Comparison of ENCODE assay signal across 1 cellular context in the genomic region with DNA sequence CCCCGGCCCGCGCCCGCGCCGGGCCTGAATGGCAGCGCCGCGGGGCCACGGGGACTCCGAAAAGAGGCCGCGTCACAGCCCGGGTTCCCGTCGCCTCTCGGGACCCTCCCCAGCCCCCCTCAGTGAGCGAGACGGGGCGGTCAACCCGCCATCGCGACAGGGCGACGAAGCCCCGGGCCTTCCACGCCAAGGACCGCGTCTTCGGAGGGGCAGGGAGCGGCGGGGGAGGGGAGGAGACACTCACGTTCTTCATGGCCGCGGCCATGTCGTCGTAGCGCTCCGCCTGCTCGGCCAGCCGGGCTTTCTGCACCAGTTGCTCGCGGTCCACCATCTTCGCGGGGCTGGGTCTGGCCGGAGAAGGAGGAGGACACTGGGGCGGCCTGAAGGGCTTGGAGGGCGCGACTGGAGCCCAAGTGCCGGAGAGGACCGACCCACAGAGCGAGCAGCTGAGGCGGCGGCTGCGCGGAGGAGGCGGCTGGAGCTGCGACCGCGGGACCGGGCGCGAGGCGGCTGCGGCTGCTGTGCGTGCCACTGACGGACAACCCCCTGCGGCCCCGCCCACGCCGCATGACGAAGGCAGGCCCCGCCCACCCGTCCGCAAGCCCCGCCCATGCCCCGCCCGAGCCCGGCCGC.
A peak's percentile ranks its signal among the peaks of the same experiment; 100 is the strongest.
TF ChIP-seq lines count a peak whose summit lies in the region.

A gene (minus strand): TSS at position 514 of the 633 bp plus-strand sequence. CDS start 183 bp downstream, at position 331.

TF ChIP-seq in K562, 482 proteins besides CTCF, POLR2A, EP300 and RAD21 (continued from another document and continues in another):
- TF ChIP-seq, protein P1, sequence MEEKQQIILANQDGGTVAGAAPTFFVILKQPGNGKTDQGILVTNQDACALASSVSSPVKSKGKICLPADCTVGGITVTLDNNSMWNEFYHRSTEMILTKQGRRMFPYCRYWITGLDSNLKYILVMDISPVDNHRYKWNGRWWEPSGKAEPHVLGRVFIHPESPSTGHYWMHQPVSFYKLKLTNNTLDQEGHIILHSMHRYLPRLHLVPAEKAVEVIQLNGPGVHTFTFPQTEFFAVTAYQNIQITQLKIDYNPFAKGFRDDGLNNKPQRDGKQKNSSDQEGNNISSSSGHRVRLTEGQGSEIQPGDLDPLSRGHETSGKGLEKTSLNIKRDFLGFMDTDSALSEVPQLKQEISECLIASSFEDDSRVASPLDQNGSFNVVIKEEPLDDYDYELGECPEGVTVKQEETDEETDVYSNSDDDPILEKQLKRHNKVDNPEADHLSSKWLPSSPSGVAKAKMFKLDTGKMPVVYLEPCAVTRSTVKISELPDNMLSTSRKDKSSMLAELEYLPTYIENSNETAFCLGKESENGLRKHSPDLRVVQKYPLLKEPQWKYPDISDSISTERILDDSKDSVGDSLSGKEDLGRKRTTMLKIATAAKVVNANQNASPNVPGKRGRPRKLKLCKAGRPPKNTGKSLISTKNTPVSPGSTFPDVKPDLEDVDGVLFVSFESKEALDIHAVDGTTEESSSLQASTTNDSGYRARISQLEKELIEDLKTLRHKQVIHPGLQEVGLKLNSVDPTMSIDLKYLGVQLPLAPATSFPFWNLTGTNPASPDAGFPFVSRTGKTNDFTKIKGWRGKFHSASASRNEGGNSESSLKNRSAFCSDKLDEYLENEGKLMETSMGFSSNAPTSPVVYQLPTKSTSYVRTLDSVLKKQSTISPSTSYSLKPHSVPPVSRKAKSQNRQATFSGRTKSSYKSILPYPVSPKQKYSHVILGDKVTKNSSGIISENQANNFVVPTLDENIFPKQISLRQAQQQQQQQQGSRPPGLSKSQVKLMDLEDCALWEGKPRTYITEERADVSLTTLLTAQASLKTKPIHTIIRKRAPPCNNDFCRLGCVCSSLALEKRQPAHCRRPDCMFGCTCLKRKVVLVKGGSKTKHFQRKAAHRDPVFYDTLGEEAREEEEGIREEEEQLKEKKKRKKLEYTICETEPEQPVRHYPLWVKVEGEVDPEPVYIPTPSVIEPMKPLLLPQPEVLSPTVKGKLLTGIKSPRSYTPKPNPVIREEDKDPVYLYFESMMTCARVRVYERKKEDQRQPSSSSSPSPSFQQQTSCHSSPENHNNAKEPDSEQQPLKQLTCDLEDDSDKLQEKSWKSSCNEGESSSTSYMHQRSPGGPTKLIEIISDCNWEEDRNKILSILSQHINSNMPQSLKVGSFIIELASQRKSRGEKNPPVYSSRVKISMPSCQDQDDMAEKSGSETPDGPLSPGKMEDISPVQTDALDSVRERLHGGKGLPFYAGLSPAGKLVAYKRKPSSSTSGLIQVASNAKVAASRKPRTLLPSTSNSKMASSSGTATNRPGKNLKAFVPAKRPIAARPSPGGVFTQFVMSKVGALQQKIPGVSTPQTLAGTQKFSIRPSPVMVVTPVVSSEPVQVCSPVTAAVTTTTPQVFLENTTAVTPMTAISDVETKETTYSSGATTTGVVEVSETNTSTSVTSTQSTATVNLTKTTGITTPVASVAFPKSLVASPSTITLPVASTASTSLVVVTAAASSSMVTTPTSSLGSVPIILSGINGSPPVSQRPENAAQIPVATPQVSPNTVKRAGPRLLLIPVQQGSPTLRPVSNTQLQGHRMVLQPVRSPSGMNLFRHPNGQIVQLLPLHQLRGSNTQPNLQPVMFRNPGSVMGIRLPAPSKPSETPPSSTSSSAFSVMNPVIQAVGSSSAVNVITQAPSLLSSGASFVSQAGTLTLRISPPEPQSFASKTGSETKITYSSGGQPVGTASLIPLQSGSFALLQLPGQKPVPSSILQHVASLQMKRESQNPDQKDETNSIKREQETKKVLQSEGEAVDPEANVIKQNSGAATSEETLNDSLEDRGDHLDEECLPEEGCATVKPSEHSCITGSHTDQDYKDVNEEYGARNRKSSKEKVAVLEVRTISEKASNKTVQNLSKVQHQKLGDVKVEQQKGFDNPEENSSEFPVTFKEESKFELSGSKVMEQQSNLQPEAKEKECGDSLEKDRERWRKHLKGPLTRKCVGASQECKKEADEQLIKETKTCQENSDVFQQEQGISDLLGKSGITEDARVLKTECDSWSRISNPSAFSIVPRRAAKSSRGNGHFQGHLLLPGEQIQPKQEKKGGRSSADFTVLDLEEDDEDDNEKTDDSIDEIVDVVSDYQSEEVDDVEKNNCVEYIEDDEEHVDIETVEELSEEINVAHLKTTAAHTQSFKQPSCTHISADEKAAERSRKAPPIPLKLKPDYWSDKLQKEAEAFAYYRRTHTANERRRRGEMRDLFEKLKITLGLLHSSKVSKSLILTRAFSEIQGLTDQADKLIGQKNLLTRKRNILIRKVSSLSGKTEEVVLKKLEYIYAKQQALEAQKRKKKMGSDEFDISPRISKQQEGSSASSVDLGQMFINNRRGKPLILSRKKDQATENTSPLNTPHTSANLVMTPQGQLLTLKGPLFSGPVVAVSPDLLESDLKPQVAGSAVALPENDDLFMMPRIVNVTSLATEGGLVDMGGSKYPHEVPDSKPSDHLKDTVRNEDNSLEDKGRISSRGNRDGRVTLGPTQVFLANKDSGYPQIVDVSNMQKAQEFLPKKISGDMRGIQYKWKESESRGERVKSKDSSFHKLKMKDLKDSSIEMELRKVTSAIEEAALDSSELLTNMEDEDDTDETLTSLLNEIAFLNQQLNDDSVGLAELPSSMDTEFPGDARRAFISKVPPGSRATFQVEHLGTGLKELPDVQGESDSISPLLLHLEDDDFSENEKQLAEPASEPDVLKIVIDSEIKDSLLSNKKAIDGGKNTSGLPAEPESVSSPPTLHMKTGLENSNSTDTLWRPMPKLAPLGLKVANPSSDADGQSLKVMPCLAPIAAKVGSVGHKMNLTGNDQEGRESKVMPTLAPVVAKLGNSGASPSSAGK (IDR thresholded peaks at IDR 0.05): no peak
- no peak for TF ChIP-seq ETV1 (tag; conservative IDR thresholded peaks at IDR 0.05; ENCODE audit: low read depth)
- TF ChIP-seq, protein P2, sequence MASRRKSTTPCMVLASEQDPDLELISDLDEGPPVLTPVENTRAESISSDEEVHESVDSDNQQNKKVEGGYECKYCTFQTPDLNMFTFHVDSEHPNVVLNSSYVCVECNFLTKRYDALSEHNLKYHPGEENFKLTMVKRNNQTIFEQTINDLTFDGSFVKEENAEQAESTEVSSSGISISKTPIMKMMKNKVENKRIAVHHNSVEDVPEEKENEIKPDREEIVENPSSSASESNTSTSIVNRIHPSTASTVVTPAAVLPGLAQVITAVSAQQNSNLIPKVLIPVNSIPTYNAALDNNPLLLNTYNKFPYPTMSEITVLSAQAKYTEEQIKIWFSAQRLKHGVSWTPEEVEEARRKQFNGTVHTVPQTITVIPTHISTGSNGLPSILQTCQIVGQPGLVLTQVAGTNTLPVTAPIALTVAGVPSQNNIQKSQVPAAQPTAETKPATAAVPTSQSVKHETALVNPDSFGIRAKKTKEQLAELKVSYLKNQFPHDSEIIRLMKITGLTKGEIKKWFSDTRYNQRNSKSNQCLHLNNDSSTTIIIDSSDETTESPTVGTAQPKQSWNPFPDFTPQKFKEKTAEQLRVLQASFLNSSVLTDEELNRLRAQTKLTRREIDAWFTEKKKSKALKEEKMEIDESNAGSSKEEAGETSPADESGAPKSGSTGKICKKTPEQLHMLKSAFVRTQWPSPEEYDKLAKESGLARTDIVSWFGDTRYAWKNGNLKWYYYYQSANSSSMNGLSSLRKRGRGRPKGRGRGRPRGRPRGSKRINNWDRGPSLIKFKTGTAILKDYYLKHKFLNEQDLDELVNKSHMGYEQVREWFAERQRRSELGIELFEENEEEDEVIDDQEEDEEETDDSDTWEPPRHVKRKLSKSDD (conservative IDR thresholded peaks at IDR 0.05; ENCODE audit: low read length): no peak
- TF ChIP-seq TAF1 (IDR thresholded peaks at IDR 0.05; ENCODE audit: control insufficient read depth, extremely low read depth, insufficient read depth, low read length, severe bottlenecking): peak; percentile 90
- TF ChIP-seq ZNF174 (CRISPR knock-in tag; IDR thresholded peaks at IDR 0.05): no peak
- TF ChIP-seq KDM2B (CRISPR knock-in tag; IDR thresholded peaks at IDR 0.05): 0 out of 2 replicates have a peak, but pooled peaks have one; percentile 30
- peak; percentile 65; the same call in 1 of the 2 replicates for TF ChIP-seq ZNF431 (CRISPR knock-in tag; IDR thresholded peaks at IDR 0.05)
- TF ChIP-seq FOXK1 (CRISPR knock-in tag; IDR thresholded peaks at IDR 0.05; ENCODE audit: borderline replicate concordance): peak; percentile 78; the same call in 1 of the 2 replicates
- peak; percentile 68 for TF ChIP-seq L3MBTL2 (IDR thresholded peaks at IDR 0.05)
- TF ChIP-seq, protein P3, sequence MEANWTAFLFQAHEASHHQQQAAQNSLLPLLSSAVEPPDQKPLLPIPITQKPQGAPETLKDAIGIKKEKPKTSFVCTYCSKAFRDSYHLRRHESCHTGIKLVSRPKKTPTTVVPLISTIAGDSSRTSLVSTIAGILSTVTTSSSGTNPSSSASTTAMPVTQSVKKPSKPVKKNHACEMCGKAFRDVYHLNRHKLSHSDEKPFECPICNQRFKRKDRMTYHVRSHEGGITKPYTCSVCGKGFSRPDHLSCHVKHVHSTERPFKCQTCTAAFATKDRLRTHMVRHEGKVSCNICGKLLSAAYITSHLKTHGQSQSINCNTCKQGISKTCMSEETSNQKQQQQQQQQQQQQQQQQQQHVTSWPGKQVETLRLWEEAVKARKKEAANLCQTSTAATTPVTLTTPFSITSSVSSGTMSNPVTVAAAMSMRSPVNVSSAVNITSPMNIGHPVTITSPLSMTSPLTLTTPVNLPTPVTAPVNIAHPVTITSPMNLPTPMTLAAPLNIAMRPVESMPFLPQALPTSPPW (CRISPR knock-in tag; IDR thresholded peaks at IDR 0.05): no peak
- no peak for TF ChIP-seq ETV5 (CRISPR knock-in tag; IDR thresholded peaks at IDR 0.05; ENCODE audit: low read depth)
- TF ChIP-seq, protein P4, sequence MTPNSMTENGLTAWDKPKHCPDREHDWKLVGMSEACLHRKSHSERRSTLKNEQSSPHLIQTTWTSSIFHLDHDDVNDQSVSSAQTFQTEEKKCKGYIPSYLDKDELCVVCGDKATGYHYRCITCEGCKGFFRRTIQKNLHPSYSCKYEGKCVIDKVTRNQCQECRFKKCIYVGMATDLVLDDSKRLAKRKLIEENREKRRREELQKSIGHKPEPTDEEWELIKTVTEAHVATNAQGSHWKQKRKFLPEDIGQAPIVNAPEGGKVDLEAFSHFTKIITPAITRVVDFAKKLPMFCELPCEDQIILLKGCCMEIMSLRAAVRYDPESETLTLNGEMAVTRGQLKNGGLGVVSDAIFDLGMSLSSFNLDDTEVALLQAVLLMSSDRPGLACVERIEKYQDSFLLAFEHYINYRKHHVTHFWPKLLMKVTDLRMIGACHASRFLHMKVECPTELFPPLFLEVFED (CRISPR knock-in tag; conservative IDR thresholded peaks at IDR 0.05): peak; percentile 70; the same call in 1 of the 2 replicates
- TF ChIP-seq NR1H2 (CRISPR knock-in tag; IDR thresholded peaks at IDR 0.05): no peak
- peak; percentile 91 for TF ChIP-seq ERF (CRISPR knock-in tag; IDR thresholded peaks at IDR 0.05)
- TF ChIP-seq, protein P5, sequence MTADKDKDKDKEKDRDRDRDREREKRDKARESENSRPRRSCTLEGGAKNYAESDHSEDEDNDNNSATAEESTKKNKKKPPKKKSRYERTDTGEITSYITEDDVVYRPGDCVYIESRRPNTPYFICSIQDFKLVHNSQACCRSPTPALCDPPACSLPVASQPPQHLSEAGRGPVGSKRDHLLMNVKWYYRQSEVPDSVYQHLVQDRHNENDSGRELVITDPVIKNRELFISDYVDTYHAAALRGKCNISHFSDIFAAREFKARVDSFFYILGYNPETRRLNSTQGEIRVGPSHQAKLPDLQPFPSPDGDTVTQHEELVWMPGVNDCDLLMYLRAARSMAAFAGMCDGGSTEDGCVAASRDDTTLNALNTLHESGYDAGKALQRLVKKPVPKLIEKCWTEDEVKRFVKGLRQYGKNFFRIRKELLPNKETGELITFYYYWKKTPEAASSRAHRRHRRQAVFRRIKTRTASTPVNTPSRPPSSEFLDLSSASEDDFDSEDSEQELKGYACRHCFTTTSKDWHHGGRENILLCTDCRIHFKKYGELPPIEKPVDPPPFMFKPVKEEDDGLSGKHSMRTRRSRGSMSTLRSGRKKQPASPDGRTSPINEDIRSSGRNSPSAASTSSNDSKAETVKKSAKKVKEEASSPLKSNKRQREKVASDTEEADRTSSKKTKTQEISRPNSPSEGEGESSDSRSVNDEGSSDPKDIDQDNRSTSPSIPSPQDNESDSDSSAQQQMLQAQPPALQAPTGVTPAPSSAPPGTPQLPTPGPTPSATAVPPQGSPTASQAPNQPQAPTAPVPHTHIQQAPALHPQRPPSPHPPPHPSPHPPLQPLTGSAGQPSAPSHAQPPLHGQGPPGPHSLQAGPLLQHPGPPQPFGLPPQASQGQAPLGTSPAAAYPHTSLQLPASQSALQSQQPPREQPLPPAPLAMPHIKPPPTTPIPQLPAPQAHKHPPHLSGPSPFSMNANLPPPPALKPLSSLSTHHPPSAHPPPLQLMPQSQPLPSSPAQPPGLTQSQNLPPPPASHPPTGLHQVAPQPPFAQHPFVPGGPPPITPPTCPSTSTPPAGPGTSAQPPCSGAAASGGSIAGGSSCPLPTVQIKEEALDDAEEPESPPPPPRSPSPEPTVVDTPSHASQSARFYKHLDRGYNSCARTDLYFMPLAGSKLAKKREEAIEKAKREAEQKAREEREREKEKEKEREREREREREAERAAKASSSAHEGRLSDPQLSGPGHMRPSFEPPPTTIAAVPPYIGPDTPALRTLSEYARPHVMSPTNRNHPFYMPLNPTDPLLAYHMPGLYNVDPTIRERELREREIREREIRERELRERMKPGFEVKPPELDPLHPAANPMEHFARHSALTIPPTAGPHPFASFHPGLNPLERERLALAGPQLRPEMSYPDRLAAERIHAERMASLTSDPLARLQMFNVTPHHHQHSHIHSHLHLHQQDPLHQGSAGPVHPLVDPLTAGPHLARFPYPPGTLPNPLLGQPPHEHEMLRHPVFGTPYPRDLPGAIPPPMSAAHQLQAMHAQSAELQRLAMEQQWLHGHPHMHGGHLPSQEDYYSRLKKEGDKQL (CRISPR knock-in tag; IDR thresholded peaks at IDR 0.05; ENCODE audit: borderline replicate concordance): peak; percentile 95; the same call in 1 of the 2 replicates
- TF ChIP-seq LCOR (CRISPR knock-in tag; IDR thresholded peaks at IDR 0.05): peak; percentile 38; the same call in 1 of the 2 replicates
- TF ChIP-seq, protein P6, sequence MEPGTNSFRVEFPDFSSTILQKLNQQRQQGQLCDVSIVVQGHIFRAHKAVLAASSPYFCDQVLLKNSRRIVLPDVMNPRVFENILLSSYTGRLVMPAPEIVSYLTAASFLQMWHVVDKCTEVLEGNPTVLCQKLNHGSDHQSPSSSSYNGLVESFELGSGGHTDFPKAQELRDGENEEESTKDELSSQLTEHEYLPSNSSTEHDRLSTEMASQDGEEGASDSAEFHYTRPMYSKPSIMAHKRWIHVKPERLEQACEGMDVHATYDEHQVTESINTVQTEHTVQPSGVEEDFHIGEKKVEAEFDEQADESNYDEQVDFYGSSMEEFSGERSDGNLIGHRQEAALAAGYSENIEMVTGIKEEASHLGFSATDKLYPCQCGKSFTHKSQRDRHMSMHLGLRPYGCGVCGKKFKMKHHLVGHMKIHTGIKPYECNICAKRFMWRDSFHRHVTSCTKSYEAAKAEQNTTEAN (CRISPR knock-in tag; IDR thresholded peaks at IDR 0.05): no peak
- no peak for TF ChIP-seq ZC3H11A (IDR thresholded peaks at IDR 0.05; ENCODE audit: low read depth, low read length)
- no peak for TF ChIP-seq CEBPB (tag; IDR thresholded peaks at IDR 0.05)
- TF ChIP-seq, protein P7, sequence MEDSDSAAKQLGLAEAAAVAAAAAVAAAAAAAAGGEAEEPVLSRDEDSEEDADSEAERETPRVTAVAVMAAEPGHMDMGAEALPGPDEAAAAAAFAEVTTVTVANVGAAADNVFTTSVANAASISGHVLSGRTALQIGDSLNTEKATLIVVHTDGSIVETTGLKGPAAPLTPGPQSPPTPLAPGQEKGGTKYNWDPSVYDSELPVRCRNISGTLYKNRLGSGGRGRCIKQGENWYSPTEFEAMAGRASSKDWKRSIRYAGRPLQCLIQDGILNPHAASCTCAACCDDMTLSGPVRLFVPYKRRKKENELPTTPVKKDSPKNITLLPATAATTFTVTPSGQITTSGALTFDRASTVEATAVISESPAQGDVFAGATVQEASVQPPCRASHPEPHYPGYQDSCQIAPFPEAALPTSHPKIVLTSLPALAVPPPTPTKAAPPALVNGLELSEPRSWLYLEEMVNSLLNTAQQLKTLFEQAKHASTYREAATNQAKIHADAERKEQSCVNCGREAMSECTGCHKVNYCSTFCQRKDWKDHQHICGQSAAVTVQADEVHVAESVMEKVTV (CRISPR knock-in tag; IDR thresholded peaks at IDR 0.05): 0 out of 2 replicates have a peak, but pooled peaks have one; percentile 31
- TF ChIP-seq FIP1L1 (IDR thresholded peaks at IDR 0.05; ENCODE audit: low read depth, low read length, poor library complexity, severe bottlenecking): peak; percentile 96
- no peak for TF ChIP-seq MEIS2 (IDR thresholded peaks at IDR 0.05; ENCODE audit: partially characterized antibody)
